In genomic region chr2:107132141-107132540, GRCh38 we compare ENCODE assay signal across 13 cellular contexts.
DNase-seq lines count a peak whose midpoint lies in the region; ATAC-seq and TF ChIP-seq lines count a peak whose summit lies in the region.
"Had no signal": no experiment of that assay in that cellular context is flagged by ENCODE, and none has a peak within 500 bp of the region (broad histone marks: within the 10 kb centered on the region; RNA-seq: fewer than 3 reads in every experiment).

No MANE protein-coding gene starts in this region.

- POLR2A ChIA-PET in A673 (lab: Charles Lee; ENCODE audit: low non-redundant PET): no interaction called here

- TF ChIP-seq POLR2A in NB4 (IDR thresholded peaks at IDR 0.05; ENCODE audit: extremely low read depth, insufficient read length): no peak
- TF ChIP-seq POLR2A in gastroesophageal sphincter (IDR thresholded peaks at IDR 0.05): no peak

- H3K4me1 ChIP-seq in aorta (ENCODE audit: control insufficient read depth in 1 of 2, insufficient read depth in 2 of 2, low read length in 2 of 2) (no peaks in the 10 kb centered on the region), A673 (ENCODE audit: insufficient read depth, low read length, poor library complexity, severe bottlenecking) (no peaks in the 10 kb centered on the region), gastroesophageal sphincter (no peaks in the 10 kb centered on the region)
- H3K4me1 ChIP-seq: parathyroid adenoma had no signal

- 16 to 23% methylated on average over 10 of the region's 10 CpGs for WGBS in aorta, 2 donors
- WGBS in gastroesophageal sphincter (ENCODE audit: low coverage in 1 of 2), 2 donors: 49 to 51% methylated on average over 6 to 7 of the region's 10 CpGs

- H3K27ac ChIP-seq in aorta (ENCODE audit: low read depth in 1 of 2, low read length in 2 of 2) (no peak overlapping the region), A673 (ENCODE audit: low read depth, low read length, poor library complexity, severe bottlenecking) (no peak overlapping the region), gastroesophageal sphincter (no peak overlapping the region)
- H3K27ac ChIP-seq: 22Rv1, parathyroid adenoma had no signal

- H3K9me3 Mint-ChIP-seq in activated T-cell treated with anti-CD3 and anti-CD28 coated beads, Interleukin-2, amount 50 U/mL, for 4 hours: no peaks in the 10 kb centered on the region

- BruUV-seq in A673 (replicated peaks; lab: Mats Ljungman, UMichigan): no TSS peak

- H3K27me3 Mint-ChIP-seq in activated T-cell treated with anti-CD3 and anti-CD28 coated beads, Interleukin-2, amount 50 U/mL, for 4 hours (ENCODE audit: low read depth): no peaks in the 10 kb centered on the region

- H3K27me3 ChIP-seq in aorta (ENCODE audit: control insufficient read depth in 1 of 2, insufficient read depth in 2 of 2, low read length in 1 of 2) (no peaks in the 10 kb centered on the region), A673 (replicated peaks; ENCODE audit: insufficient read depth, low read depth, low read length, poor library complexity) (no peaks in the 10 kb centered on the region), gastroesophageal sphincter (no peaks in the 10 kb centered on the region)

- no peaks in the 10 kb centered on the region for H3K36me3 ChIP-seq in aorta (ENCODE audit: control insufficient read depth in 1 of 2, insufficient read depth in 2 of 2, low read length in 1 of 2)
- no peaks in the 10 kb centered on the region for H3K36me3 ChIP-seq in A673 (ENCODE audit: insufficient read depth, low read length, poor library complexity, severe bottlenecking)
- H3K36me3 ChIP-seq in gastroesophageal sphincter: no peaks in the 10 kb centered on the region

- no peaks in the 10 kb centered on the region for H3K36me3 Mint-ChIP-seq in activated T-cell treated with anti-CD3 and anti-CD28 coated beads, Interleukin-2, amount 50 U/mL, for 4 hours (ENCODE audit: insufficient read depth)

- CTCF ChIA-PET in A673 (lab: Charles Lee): no interaction called here

- no peak overlapping the region for H3K4me3 ChIP-seq in NB4 (ENCODE audit: low read depth, low read length)
- peak overlapping the region; percentile 59 to 89 for H3K4me3 ChIP-seq in aorta (ENCODE audit: low read length in 2 of 2)
- H3K4me3 ChIP-seq in A673 (ENCODE audit: low read depth, low read length, poor library complexity, severe bottlenecking): no peak overlapping the region
- no peak overlapping the region for H3K4me3 ChIP-seq in gastroesophageal sphincter

- no peak overlapping the region for H3K4me3 Mint-ChIP-seq in activated T-cell treated with anti-CD3 and anti-CD28 coated beads, Interleukin-2, amount 50 U/mL, for 4 hours

- intact Hi-C loops in aorta (cut with DNase I) (no loop called here), A673 (cut with micrococcal nuclease; ENCODE audit: unreplicated experiment) (no loop called here)

- no peaks in the 10 kb centered on the region for H3K9me3 ChIP-seq in aorta (ENCODE audit: control insufficient read depth, low read length)
- H3K9me3 ChIP-seq in A673 (ENCODE audit: low read depth, low read length, poor library complexity, severe bottlenecking): no peaks in the 10 kb centered on the region
- H3K9me3 ChIP-seq in gastroesophageal sphincter: peaks cover 0 to 7% (median 0%) of the 10 kb centered on the region in 3 donors

- no peaks in the 10 kb centered on the region for H3K4me1 Mint-ChIP-seq in activated T-cell treated with anti-CD3 and anti-CD28 coated beads, Interleukin-2, amount 50 U/mL, for 4 hours (ENCODE audit: low read depth)

- ATAC-seq in HG02884 (IDR thresholded peaks at IDR 0.05; ENCODE audit: unreplicated experiment) (peak; percentile 77), aorta (ENCODE audit: low FRiP score) (no peak), gastroesophageal sphincter (no peak)
- ATAC-seq in activated T-cell treated with anti-CD3 and anti-CD28 coated beads, Interleukin-2, amount 50 U/mL, for 4 hours: no peak

- no peak for TF ChIP-seq EP300 in gastroesophageal sphincter (IDR thresholded peaks at IDR 0.05)

- DNase-seq in SKM-1 treated with dmso at 0.1 percent for 144 hours (lab: John Stamatoyannopoulos, UW; ENCODE audit: unreplicated experiment): peak; percentile 30
- DNase-seq in SKM-1 (lab: John Stamatoyannopoulos, UW; ENCODE audit: unreplicated experiment): no peak
- peak; percentile 48 for DNase-seq in NB4 (ENCODE audit: low read depth)
- no peak for DNase-seq in aorta
- no peak for DNase-seq in A673 (ENCODE audit: low spot score)
- no peak for DNase-seq in activated T-cell treated with anti-CD3 and anti-CD28 coated beads, Interleukin-2, amount 50 U/mL, for 4 hours
- DNase-seq: effector CD4-positive, alpha-beta T cell; NCI-H345; T-helper 9 cell had no signal

- TF ChIP-seq CTCF in NB4 (IDR thresholded peaks at IDR 0.05; ENCODE audit: low read depth, low read length) (no peak), A673 (conservative IDR thresholded peaks at IDR 0.05; ENCODE audit: low read depth, low read length) (no peak), gastroesophageal sphincter (IDR thresholded peaks at IDR 0.05) (no peak)

Comparison
In these comparisons a context has a peak if more than half of its experiments do, and no peak if none do; other contexts are left out.
1. DNase-seq: peak in SKM-1 treated with dmso at 0.1 percent for 144 hours (single experiment) and NB4 (single experiment); none in SKM-1 (single experiment), aorta (0 of 2), A673 (single experiment) and activated T-cell treated with anti-CD3 and anti-CD28 coated beads, Interleukin-2, amount 50 U/mL, for 4 hours (single experiment).
2. H3K4me3 ChIP-seq: peak in aorta (2 of 2); none in NB4 (single experiment), A673 (single experiment) and gastroesophageal sphincter (0 of 2).